Comparison of ENCODE assay signal across 8 cellular contexts in the genomic region with DNA sequence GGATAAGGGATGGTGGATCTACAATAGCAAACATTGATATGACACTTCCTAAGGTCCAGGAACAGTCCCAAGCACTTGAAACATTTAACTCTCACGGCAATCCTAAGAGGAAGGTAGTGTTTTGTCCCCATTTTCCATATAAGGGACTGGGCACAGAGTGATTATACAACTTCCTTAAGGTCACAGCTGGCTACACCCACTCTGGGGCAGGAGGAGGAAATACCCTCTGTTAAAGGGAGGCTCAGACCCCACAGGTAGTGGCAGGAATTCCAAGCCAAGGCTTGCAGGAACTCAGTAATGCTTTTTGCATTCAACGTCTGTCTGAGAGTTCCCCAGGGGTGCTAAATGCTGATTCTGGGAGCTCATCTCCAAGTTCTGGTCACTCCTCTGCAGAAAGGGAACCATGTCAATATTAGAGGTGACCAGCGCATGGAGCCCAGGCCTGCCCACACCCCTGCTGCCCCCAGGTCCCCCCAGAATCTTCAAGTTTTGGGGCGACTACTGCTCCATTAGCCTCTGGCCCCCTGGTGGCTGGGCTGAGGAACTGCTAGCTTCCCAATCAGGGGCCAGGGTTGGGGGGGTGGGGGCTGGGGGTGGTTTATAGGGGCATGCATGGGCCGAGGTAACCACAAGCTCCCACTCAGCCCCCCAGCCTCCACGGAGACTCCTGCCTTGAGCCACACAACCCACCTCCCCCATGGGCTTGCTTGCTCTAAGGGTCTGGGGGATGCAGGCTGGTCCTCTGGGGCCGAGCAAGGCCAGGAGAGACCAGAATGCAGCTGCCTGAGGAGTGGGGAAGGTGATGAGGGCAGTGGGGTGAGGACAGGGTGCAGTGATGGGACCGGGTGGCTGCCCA. TPM values are rescaled to one million over a fixed set of nuclear protein-coding genes. Genes with fewer than 3 reads are reported as not detected.
DNase-seq lines count a peak whose midpoint lies in the region; ATAC-seq, FAIRE-seq and TF ChIP-seq lines count a peak whose summit lies in the region.

No MANE protein-coding gene starts in this region.

- no peaks in the 10 kb centered on the region for H3K4me1 ChIP-seq in A673 (ENCODE audit: insufficient read depth, low read length, poor library complexity, severe bottlenecking)

- no peaks in the 10 kb centered on the region for H3K27me3 ChIP-seq in A673 (replicated peaks; ENCODE audit: insufficient read depth, low read depth, low read length, poor library complexity)
- H3K27me3 ChIP-seq in WERI-Rb-1 (ENCODE audit: insufficient read depth, low read depth, severe bottlenecking) = no peaks in the 10 kb centered on the region

- no peak for FAIRE-seq in GM18507 (lab: Jason Lieb, UNC)

- ATAC-seq in HG03039 (IDR thresholded peaks at IDR 0.05; ENCODE audit: unreplicated experiment) = no peak
- ATAC-seq in GM21723 (IDR thresholded peaks at IDR 0.05; ENCODE audit: unreplicated experiment) = no peak

- CTCF ChIA-PET in A673 (lab: Charles Lee) = interaction anchor here (0.5 to 1.2 kb wide), 9 partner anchors 16 to 169 kb away, joined by 3 to 6 read pairs (median 3); a partner anchor contains a TSS

- H3K27ac ChIP-seq in A673 (ENCODE audit: low read depth, low read length, poor library complexity, severe bottlenecking) (no peak overlapping the region), WERI-Rb-1 (no peak overlapping the region; the same call in 1 of the 2 replicates)

- H3K36me3 ChIP-seq in A673 (ENCODE audit: insufficient read depth, low read length, poor library complexity, severe bottlenecking) (no peaks in the 10 kb centered on the region), WERI-Rb-1 (peaks cover 25% of the 10 kb centered on the region)

- BruUV-seq in A673 (replicated peaks; lab: Mats Ljungman, UMichigan) = no TSS peak

- no peak overlapping the region for H3K4me3 ChIP-seq in A673 (ENCODE audit: low read depth, low read length, poor library complexity, severe bottlenecking)
- H3K4me3 ChIP-seq in WERI-Rb-1 (ENCODE audit: low read depth, low read length) = no peak overlapping the region

- DNase-seq in A673 (ENCODE audit: low spot score) = no peak
- peak; percentile 44 for DNase-seq in GM18507 (ENCODE audit: extremely low spot score, insufficient read length, low read depth)
- DNase-seq in WERI-Rb-1 = no peak
- DNase-seq in hepatic stellate cell (ENCODE audit: low spot score) = peak; percentile 59
- DNase-seq in H4 (ENCODE audit: low spot score) = no peak
- DNase-seq in NCI-H748 (lab: John Stamatoyannopoulos, UW; ENCODE audit: unreplicated experiment) = no peak

- peak; percentile 67 for TF ChIP-seq CTCF in A673 (conservative IDR thresholded peaks at IDR 0.05; ENCODE audit: low read depth, low read length)
- TF ChIP-seq CTCF in WERI-Rb-1 (IDR thresholded peaks at IDR 0.05; ENCODE audit: low read depth, low read length) = peak; percentile 65

- POLR2A ChIA-PET in A673 (lab: Charles Lee; ENCODE audit: low non-redundant PET) = no interaction called here

- intact Hi-C loops in A673 (cut with micrococcal nuclease; ENCODE audit: unreplicated experiment) = no loop called here

- H3K9me3 ChIP-seq in A673 (ENCODE audit: low read depth, low read length, poor library complexity, severe bottlenecking) = no peaks in the 10 kb centered on the region
- H3K9me3 ChIP-seq in WERI-Rb-1 (ENCODE audit: severe bottlenecking) = no peaks in the 10 kb centered on the region

RNA-seq across cellular contexts. Expression of a gene that starts 11.1 kb away (rescaled TPM):
- total RNA-seq in A673 (2021) = 23.1 and 46.6 TPM in 2 replicates
- 51.9 and 67.4 TPM in 2 replicates for total RNA-seq in H4 (2014; rRNA removed; shearing (Covaris generic))

RNA-seq across cellular contexts. Expression of a gene that starts 11.8 kb away (rescaled TPM):
- total RNA-seq in A673 (2021) = 0.70 TPM in 1 of 2 replicates, not detected in the other
- 0.35 TPM in 1 of 2 replicates, not detected in the other for total RNA-seq in H4 (2014; rRNA removed; shearing (Covaris generic))

RNA-seq across cellular contexts. Expression of a gene that starts 16.4 kb away (rescaled TPM):
- 4.6 and 7.6 TPM in 2 replicates for total RNA-seq in A673 (2021)
- total RNA-seq in H4 (2014; rRNA removed; shearing (Covaris generic)) = 0.86 and 1.9 TPM in 2 replicates

RNA-seq across cellular contexts. Expression of a gene that starts 16.7 kb away (rescaled TPM):
- total RNA-seq in A673 (2021) = 13.8 and 15.8 TPM in 2 replicates
- 53.9 and 85.6 TPM in 2 replicates for total RNA-seq in H4 (2014; rRNA removed; shearing (Covaris generic))

RNA-seq across cellular contexts. Expression of a gene that starts 37.4 kb away (rescaled TPM):
- total RNA-seq in A673 (2021) = 35.6 and 43.9 TPM in 2 replicates
- 5.4 and 8.7 TPM in 2 replicates for total RNA-seq in H4 (2014; rRNA removed; shearing (Covaris generic))

Comparison
In these comparisons a context has a peak if more than half of its experiments do, and no peak if none do; other contexts are left out.
1. DNase-seq: peak in GM18507 (single experiment) and hepatic stellate cell (single experiment); none in A673 (single experiment), WERI-Rb-1 (single experiment), H4 (single experiment) and NCI-H748 (single experiment).